1 cellular context compared by ENCODE assay signal in genomic region chr5:56270568-56271392, GRCh38.
TF ChIP-seq lines count a peak whose summit lies in the region.

No MANE protein-coding gene starts in this region.

TF ChIP-seq in HEK293, 187 proteins besides CTCF, POLR2A, EP300 and RAD21 (continued from another document):
- TF ChIP-seq PRDM6 (tag by site-specific recombination; IDR thresholded peaks at IDR 0.05) (no peak), ZIC2 (tag by site-specific recombination; IDR thresholded peaks at IDR 0.05) (peak; percentile 33; the same call in 1 of the 2 replicates), ZSCAN30 (tag by site-specific recombination; IDR thresholded peaks at IDR 0.05) (peak; percentile 50; the same call in 1 of the 2 replicates), ZNF792 (tag by site-specific recombination; IDR thresholded peaks at IDR 0.05) (no peak), ZNF266 (tag by site-specific recombination; IDR thresholded peaks at IDR 0.05; ENCODE audit: low read depth) (no peak), GLIS2 (tag by site-specific recombination; IDR thresholded peaks at IDR 0.05) (0 out of 2 replicates have a peak, but pooled peaks have one; percentile 26), BCL6B (tag by site-specific recombination; IDR thresholded peaks at IDR 0.05) (no peak), ZNF501 (tag by site-specific recombination; IDR thresholded peaks at IDR 0.05) (no peak), KLF17 (tag by site-specific recombination; IDR thresholded peaks at IDR 0.05) (0 out of 2 replicates have a peak, but pooled peaks have one; percentile 36), ZNF610 (tag by site-specific recombination; IDR thresholded peaks at IDR 0.05; ENCODE audit: borderline replicate concordance) (no peak), IKZF3 (tag by site-specific recombination; IDR thresholded peaks at IDR 0.05) (0 out of 2 replicates have a peak, but pooled peaks have one; percentile 28), ZNF629 (tag by site-specific recombination; IDR thresholded peaks at IDR 0.05) (no peak), ZBTB8A (tag by site-specific recombination; IDR thresholded peaks at IDR 0.05) (0 out of 2 replicates have a peak, but pooled peaks have one; percentile 14), ZNF626 (tag by site-specific recombination; IDR thresholded peaks at IDR 0.05) (no peak), ZSCAN5A (tag by site-specific recombination; IDR thresholded peaks at IDR 0.05) (no peak), ZNF830 (tag by site-specific recombination; IDR thresholded peaks at IDR 0.05; ENCODE audit: low read depth) (no peak), ZNF341 (tag by site-specific recombination; IDR thresholded peaks at IDR 0.05; ENCODE audit: low read depth) (no peak), ZFP37 (tag by site-specific recombination; IDR thresholded peaks at IDR 0.05) (peak; percentile 51; the same call in 1 of the 2 replicates)
